In the genomic region with DNA sequence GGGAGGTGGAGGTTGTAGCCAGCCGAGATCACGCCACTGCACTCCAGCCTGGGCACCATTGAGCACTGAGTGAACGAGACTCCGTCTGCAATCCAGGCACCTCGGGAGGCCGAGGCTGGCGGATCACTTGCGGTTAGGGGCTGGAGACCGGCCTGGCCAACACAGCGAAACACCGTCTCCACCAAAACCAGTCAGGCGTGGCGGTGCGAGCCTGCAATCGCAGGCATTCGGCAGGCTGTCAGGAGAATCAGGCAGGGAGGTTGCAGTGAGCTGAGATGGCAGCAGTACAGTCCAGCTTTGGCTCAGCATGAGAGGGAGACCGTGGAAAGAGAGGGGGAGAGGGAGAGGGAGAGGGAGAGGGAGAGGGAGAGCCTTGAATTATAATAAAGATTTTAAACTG, we compare ENCODE assay signal across 15 cellular contexts. TPM values are rescaled to one million over a fixed set of nuclear protein-coding genes. Genes with fewer than 3 reads are reported as not detected.
"Had no signal": no experiment of that assay in that cellular context is flagged by ENCODE, and none has a peak within 500 bp of the region (broad histone marks: within the 10 kb centered on the region; RNA-seq: fewer than 3 reads in every experiment).

No MANE protein-coding gene starts in this region.

RNA-seq across cellular contexts. Expression of gene PRSS48, which starts 21.3 kb away (rescaled TPM):
- total RNA-seq: activated B cell treated with CpG ODN at 0.5 μM for 24 hours; activated CD4-positive, alpha-beta memory T cell treated with anti-CD3 and anti-CD28 coated beads for 36 hours; activated CD4-positive, alpha-beta memory T cell treated with anti-CD3 and anti-CD28 coated beads, Interleukin-2, amount 10 ng/mL, durations not matched to agents 7 days and 5 days; activated CD4-positive, alpha-beta T cell treated with anti-CD3 and anti-CD28 coated beads for 36 hours; activated CD4-positive, alpha-beta T cell treated with anti-CD3 and anti-CD28 coated beads, Interleukin-2, amount 10 ng/mL, durations not matched to agents 24 days and 14 days; activated CD4-positive, alpha-beta T cell treated with anti-CD3 and anti-CD28 coated beads, Interleukin-2, amount 10 ng/mL, durations not matched to agents 7 days and 5 days; activated CD8-positive, alpha-beta memory T cell treated with anti-CD3 and anti-CD28 coated beads for 36 hours; activated CD8-positive, alpha-beta memory T cell treated with anti-CD3 and anti-CD28 coated beads, Interleukin-2, amount 10 ng/mL, durations not matched to agents 7 days and 5 days; activated CD8-positive, alpha-beta T cell treated with anti-CD3 and anti-CD28 coated beads for 36 hours; activated CD8-positive, alpha-beta T cell treated with anti-CD3 and anti-CD28 coated beads, Interleukin-2, amount 10 ng/mL, durations not matched to agents 7 days and 5 days; T-cell; T-helper 1 cell treated with Interleukin-12 subunit alpha and Interleukin-12 subunit beta and Interleukin-4 antibody, amounts not matched to agents 30 ng/mL and 1 ng/mL, for 36 hours; T-helper 17 cell; T-helper 2 cell treated with Interferon-gamma antibody and Interleukin-4, amounts not matched to agents 100 ng/mL and 5 ng/mL, for 36 hours; WTC11 had no signal
